Comparison of ENCODE assay signal across 1 cellular context in the genomic region with DNA sequence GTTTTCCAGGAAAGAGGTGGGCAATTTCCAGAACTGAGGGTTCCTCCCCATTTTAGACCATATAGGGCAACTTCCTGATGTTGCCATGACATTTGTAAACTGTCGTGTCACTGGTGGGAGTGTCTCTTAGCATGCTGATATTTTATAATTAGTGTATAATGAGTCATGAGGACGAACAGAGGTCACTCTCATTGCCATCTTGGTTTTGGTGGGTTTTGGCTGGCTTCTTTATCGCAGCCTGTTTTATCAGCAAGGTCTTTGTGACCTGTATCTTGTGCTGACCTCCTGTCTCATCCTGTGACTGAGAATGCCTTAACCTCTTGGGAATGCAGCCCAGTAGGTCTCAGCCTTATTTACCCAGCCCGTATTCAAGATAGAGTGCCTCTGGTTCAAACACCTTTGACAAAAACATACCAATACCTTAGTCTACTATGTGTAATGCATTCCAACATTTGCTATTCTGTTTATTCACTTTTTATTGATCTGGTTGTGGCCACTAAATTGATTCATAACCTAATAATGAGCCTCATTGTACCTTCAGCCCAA.
TF ChIP-seq lines count a peak whose summit lies in the region.
"Not testable (repeated sequence)": the region's sequence is repeated elsewhere in the genome, so short reads cannot be mapped to it uniquely, and the experiment has no call there.

No MANE protein-coding gene starts in this region.

TF ChIP-seq in K562, 482 proteins besides CTCF, POLR2A, EP300 and RAD21 (continued from another document and continues in another):
- TF ChIP-seq, protein P1, sequence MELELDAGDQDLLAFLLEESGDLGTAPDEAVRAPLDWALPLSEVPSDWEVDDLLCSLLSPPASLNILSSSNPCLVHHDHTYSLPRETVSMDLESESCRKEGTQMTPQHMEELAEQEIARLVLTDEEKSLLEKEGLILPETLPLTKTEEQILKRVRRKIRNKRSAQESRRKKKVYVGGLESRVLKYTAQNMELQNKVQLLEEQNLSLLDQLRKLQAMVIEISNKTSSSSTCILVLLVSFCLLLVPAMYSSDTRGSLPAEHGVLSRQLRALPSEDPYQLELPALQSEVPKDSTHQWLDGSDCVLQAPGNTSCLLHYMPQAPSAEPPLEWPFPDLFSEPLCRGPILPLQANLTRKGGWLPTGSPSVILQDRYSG (tag; conservative IDR thresholded peaks at IDR 0.05; ENCODE audit: low read depth), result peak; percentile 59; the same call in 1 of the 2 replicates
- TF ChIP-seq, protein P2, sequence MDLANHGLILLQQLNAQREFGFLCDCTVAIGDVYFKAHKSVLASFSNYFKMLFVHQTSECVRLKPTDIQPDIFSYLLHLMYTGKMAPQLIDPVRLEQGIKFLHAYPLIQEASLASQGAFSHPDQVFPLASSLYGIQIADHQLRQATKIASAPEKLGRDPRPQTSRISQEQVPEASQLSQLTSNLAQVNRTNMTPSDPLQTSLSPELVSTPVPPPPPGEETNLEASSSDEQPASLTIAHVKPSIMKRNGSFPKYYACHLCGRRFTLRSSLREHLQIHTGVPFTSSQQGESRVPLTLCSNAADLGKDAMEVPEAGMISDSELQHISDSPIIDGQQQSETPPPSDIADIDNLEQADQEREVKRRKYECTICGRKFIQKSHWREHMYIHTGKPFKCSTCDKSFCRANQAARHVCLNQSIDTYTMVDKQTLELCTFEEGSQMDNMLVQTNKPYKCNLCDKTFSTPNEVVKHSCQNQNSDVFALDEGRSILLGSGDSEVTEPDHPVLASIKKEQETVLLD (IDR thresholded peaks at IDR 0.05), result peak; percentile 70
- TF ChIP-seq JUND (IDR thresholded peaks at IDR 0.05; ENCODE audit: borderline replicate concordance, low read depth, low read length) (peak; percentile 89), JUND (tag; IDR thresholded peaks at IDR 0.05; ENCODE audit: borderline replicate concordance, low read depth, low read length) (peak; percentile 89; the same call in 2 of the 3 replicates), ZNF583 (CRISPR knock-in tag; IDR thresholded peaks at IDR 0.05) (peak; percentile 69; the same call in 1 of the 2 replicates), MAFG (tag; conservative IDR thresholded peaks at IDR 0.05) (peak; percentile 94), ELF4 (CRISPR knock-in tag; IDR thresholded peaks at IDR 0.05) (peak; percentile 38; the same call in 1 of the 2 replicates), MXI1 (IDR thresholded peaks at IDR 0.05; ENCODE audit: low read depth, low read length) (peak; percentile 80; the same call in 1 of the 2 replicates), BHLHE40 (IDR thresholded peaks at IDR 0.05; ENCODE audit: low read length) (peak; percentile 45; the same call in 1 of the 2 replicates), GATAD2A (IDR thresholded peaks at IDR 0.05) (peak; percentile 97), TEAD2 (tag; IDR thresholded peaks at IDR 0.05) (peak; percentile 83), RFX1 (IDR thresholded peaks at IDR 0.05) (peak; percentile 97), HMGN3 (IDR thresholded peaks at IDR 0.05; ENCODE audit: borderline replicate concordance, extremely low read depth, insufficient read length, low read depth, low read length) (peak; percentile 37), FOXJ2 (tag; IDR thresholded peaks at IDR 0.05) (peak; percentile 91), NR2C1 (IDR thresholded peaks at IDR 0.05) (peak; percentile 85), NR2C1 (tag; IDR thresholded peaks at IDR 0.05) (peak; percentile 94), HEY1 (CRISPR knock-in tag; IDR thresholded peaks at IDR 0.05; ENCODE audit: borderline replicate concordance) (0 out of 2 replicates have a peak, but pooled peaks have one; percentile 40), CBFA2T2 (conservative IDR thresholded peaks at IDR 0.05) (peak; percentile 65), ZEB2 (IDR thresholded peaks at IDR 0.05) (peak; percentile 89), ZKSCAN8 (CRISPR knock-in tag; IDR thresholded peaks at IDR 0.05) (peak; percentile 31; the same call in 1 of the 2 replicates), NFRKB (IDR thresholded peaks at IDR 0.05; ENCODE audit: low read depth) (peak; percentile 60; the same call in 1 of the 2 replicates), KDM5B (IDR thresholded peaks at IDR 0.05; ENCODE audit: insufficient replicate concordance, low read depth, low read length) (peak; percentile 32), SMAD3 (CRISPR knock-in tag; conservative IDR thresholded peaks at IDR 0.05) (0 out of 2 replicates have a peak, but pooled peaks have one; percentile 52), LEF1 (IDR thresholded peaks at IDR 0.05) (peak; percentile 81), ZKSCAN1 (IDR thresholded peaks at IDR 0.05; ENCODE audit: low read depth, low read length) (0 out of 2 replicates have a peak, but pooled peaks have one; percentile 28), JUN (IDR thresholded peaks at IDR 0.05; ENCODE audit: borderline replicate concordance, low read depth, low read length) (peak; percentile 78), PTTG1 (tag; IDR thresholded peaks at IDR 0.05; ENCODE audit: low read depth) (peak; percentile 54; the same call in 1 of the 2 replicates), RNF2 (IDR thresholded peaks at IDR 0.05) (peak; percentile 78; the same call in 1 of the 2 replicates), NCOR1 (IDR thresholded peaks at IDR 0.05) (peak; percentile 79), NFE2 (IDR thresholded peaks at IDR 0.05; ENCODE audit: low read depth) (peak; percentile 88), ARID1B (IDR thresholded peaks at IDR 0.05) (peak; percentile 88), MEF2A (IDR thresholded peaks at IDR 0.05; ENCODE audit: control insufficient read depth, low read depth, low read length) (peak; percentile 62; the same call in 1 of the 2 replicates), ZBTB17 (CRISPR knock-in tag; IDR thresholded peaks at IDR 0.05) (peak; percentile 70; the same call in 1 of the 2 replicates)
- TF ChIP-seq, protein P3, sequence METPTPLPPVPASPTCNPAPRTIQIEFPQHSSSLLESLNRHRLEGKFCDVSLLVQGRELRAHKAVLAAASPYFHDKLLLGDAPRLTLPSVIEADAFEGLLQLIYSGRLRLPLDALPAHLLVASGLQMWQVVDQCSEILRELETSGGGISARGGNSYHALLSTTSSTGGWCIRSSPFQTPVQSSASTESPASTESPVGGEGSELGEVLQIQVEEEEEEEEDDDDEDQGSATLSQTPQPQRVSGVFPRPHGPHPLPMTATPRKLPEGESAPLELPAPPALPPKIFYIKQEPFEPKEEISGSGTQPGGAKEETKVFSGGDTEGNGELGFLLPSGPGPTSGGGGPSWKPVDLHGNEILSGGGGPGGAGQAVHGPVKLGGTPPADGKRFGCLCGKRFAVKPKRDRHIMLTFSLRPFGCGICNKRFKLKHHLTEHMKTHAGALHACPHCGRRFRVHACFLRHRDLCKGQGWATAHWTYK (CRISPR knock-in tag; IDR thresholded peaks at IDR 0.05), result peak; percentile 60
- TF ChIP-seq, protein P4, sequence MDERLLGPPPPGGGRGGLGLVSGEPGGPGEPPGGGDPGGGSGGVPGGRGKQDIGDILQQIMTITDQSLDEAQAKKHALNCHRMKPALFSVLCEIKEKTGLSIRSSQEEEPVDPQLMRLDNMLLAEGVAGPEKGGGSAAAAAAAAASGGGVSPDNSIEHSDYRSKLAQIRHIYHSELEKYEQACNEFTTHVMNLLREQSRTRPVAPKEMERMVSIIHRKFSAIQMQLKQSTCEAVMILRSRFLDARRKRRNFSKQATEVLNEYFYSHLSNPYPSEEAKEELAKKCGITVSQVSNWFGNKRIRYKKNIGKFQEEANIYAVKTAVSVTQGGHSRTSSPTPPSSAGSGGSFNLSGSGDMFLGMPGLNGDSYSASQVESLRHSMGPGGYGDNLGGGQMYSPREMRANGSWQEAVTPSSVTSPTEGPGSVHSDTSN (CRISPR knock-in tag; IDR thresholded peaks at IDR 0.05; ENCODE audit: low read depth), result not testable (repeated sequence)
- TF ChIP-seq, protein P4 (tag; conservative IDR thresholded peaks at IDR 0.05; ENCODE audit: low read depth), result peak; percentile 54
- TF ChIP-seq, protein P5, sequence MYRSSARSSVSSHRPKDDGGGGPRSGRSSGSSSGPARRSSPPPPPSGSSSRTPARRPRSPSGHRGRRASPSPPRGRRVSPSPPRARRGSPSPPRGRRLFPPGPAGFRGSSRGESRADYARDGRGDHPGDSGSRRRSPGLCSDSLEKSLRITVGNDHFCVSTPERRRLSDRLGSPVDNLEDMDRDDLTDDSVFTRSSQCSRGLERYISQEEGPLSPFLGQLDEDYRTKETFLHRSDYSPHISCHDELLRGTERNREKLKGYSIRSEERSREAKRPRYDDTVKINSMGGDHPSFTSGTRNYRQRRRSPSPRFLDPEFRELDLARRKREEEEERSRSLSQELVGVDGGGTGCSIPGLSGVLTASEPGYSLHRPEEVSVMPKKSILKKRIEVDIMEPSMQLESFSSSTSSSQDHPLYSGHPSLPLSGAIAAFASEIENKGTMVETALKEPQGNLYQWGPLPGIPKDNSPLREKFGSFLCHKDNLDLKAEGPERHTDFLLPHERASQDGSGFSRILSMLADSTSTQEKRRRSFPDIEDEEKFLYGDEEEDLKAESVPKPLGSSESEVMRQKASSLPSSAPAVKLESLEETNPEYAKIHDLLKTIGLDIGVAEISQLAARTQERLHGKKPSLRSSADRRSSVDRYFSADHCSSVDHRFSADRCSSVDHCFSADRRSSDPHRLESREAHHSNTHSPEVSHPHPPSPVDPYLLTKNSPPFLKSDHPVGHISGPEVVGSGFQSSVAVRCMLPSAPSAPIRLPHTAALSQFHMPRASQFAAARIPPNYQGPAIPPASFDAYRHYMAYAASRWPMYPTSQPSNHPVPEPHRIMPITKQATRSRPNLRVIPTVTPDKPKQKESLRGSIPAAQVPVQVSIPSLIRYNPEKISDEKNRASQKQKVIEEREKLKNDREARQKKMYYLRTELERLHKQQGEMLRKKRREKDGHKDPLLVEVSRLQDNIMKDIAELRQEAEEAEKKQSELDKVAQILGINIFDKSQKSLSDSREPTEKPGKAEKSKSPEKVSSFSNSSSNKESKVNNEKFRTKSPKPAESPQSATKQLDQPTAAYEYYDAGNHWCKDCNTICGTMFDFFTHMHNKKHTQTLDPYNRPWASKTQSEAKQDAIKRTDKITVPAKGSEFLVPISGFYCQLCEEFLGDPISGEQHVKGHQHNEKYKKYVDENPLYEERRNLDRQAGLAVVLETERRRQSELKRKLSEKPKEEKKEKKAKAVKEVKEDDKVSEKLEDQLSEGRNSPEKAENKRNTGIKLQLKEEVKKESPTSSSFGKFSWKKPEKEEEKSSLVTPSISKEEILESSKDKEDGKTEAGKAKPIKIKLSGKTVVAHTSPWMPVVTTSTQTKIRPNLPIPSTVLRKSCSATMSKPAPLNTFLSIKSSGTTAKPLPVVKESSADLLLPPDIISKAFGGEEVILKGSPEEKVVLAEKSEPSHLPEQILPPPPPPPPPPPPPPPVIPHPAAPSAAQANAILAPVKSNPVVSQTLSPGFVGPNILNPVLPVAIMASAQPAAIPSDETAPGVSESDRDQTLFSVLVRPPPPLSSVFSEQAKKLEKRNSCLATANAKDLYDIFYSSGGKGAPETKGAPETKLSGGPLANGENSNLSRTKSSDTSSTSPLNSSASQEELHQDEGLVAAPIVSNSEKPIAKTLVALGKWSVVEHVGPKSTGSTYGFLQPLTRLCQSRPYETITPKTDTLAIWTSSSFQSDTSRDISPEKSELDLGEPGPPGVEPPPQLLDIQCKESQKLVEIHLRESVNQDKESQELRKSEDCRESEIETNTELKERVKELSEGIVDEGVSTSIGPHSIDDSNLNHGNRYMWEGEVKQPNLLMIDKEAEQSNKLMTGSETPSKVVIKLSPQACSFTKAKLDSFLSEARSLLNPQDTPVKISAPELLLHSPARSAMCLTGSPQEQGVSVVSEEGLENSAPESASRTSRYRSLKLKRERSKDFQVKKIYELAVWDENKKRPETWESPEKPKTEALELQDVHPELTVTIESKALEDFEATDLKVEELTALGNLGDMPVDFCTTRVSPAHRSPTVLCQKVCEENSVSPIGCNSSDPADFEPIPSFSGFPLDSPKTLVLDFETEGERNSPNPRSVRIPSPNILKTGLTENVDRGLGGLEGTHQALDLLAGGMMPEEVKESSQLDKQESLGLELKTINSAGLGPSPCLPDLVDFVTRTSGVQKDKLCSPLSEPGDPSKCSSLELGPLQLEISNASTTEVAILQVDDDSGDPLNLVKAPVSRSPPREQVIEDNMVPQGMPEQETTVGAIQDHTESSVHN (IDR thresholded peaks at IDR 0.05; ENCODE audit: borderline replicate concordance in 1 of 2, low read depth in 1 of 2), result peak in 1 of 2 experiments; percentile 31; a peak in 1 of 4 replicates
- TF ChIP-seq, protein P6, sequence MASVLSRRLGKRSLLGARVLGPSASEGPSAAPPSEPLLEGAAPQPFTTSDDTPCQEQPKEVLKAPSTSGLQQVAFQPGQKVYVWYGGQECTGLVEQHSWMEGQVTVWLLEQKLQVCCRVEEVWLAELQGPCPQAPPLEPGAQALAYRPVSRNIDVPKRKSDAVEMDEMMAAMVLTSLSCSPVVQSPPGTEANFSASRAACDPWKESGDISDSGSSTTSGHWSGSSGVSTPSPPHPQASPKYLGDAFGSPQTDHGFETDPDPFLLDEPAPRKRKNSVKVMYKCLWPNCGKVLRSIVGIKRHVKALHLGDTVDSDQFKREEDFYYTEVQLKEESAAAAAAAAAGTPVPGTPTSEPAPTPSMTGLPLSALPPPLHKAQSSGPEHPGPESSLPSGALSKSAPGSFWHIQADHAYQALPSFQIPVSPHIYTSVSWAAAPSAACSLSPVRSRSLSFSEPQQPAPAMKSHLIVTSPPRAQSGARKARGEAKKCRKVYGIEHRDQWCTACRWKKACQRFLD (CRISPR knock-in tag; IDR thresholded peaks at IDR 0.05), result 0 out of 2 replicates have a peak, but pooled peaks have one; percentile 37
- TF ChIP-seq, protein P7, sequence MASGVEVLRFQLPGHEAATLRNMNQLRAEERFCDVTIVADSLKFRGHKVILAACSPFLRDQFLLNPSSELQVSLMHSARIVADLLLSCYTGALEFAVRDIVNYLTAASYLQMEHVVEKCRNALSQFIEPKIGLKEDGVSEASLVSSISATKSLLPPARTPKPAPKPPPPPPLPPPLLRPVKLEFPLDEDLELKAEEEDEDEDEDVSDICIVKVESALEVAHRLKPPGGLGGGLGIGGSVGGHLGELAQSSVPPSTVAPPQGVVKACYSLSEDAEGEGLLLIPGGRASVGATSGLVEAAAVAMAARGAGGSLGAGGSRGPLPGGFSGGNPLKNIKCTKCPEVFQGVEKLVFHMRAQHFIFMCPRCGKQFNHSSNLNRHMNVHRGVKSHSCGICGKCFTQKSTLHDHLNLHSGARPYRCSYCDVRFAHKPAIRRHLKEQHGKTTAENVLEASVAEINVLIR (CRISPR knock-in tag; IDR thresholded peaks at IDR 0.05), result peak; percentile 50; the same call in 1 of the 2 replicates
- TF ChIP-seq, protein P8, sequence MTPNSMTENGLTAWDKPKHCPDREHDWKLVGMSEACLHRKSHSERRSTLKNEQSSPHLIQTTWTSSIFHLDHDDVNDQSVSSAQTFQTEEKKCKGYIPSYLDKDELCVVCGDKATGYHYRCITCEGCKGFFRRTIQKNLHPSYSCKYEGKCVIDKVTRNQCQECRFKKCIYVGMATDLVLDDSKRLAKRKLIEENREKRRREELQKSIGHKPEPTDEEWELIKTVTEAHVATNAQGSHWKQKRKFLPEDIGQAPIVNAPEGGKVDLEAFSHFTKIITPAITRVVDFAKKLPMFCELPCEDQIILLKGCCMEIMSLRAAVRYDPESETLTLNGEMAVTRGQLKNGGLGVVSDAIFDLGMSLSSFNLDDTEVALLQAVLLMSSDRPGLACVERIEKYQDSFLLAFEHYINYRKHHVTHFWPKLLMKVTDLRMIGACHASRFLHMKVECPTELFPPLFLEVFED (CRISPR knock-in tag; conservative IDR thresholded peaks at IDR 0.05), result peak; percentile 24; the same call in 1 of the 2 replicates
- TF ChIP-seq JUN (CRISPR knock-in tag; IDR thresholded peaks at IDR 0.05; ENCODE audit: borderline replicate concordance), result not testable (repeated sequence)
